In genomic region chr2:27407798-27408491, GRCh38 we compare ENCODE assay signal across 5 cellular contexts. TPM values are rescaled to one million over a fixed set of nuclear protein-coding genes. Genes with fewer than 3 reads are reported as not detected.
A peak's percentile ranks its signal among the peaks of the same experiment; 100 is the strongest.
DNase-seq lines count a peak whose midpoint lies in the region; ATAC-seq, FAIRE-seq and TF ChIP-seq lines count a peak whose summit lies in the region.

No MANE protein-coding gene starts in this region.

- peak; percentile 11 to 83 (median 72) for TF ChIP-seq CTCF in H1 (IDR thresholded peaks at IDR 0.05; ENCODE audit: control extremely low read depth in 1 of 3, insufficient read depth in 1 of 3, low read depth in 1 of 3, low read length in 3 of 3)

- H2AFZ ChIP-seq in H1 (ENCODE audit: low read length), result no peak overlapping the region

- H3K18ac ChIP-seq in H1 (ENCODE audit: extremely low read depth, low read length), result no peak overlapping the region

- no peaks in the 10 kb centered on the region for H3K27me3 ChIP-seq in H1 (replicated peaks in 1 of 4; ENCODE audit: control insufficient read depth in 3 of 4, extremely low read depth in 1 of 4, insufficient read depth in 3 of 4, low read length in 3 of 4)

- no peak overlapping the region for H2BK120ac ChIP-seq in H1 (replicated peaks; ENCODE audit: low read depth, low read length)

- H2BK12ac ChIP-seq in H1 (ENCODE audit: low read depth, low read length), result no peak overlapping the region

- peaks cover 7% of the 10 kb centered on the region for H3K23me2 ChIP-seq in H1 (ENCODE audit: low read depth, low read length)

- no peak overlapping the region for H2AK5ac ChIP-seq in H1 (ENCODE audit: low read depth, low read length)

- CTCF ChIA-PET in H1 (lab: Charles Lee; ENCODE audit: partially characterized antibody), result interaction anchor here (0.6 to 2.0 kb wide), 11 partner anchors 10 to 374 kb away, joined by 3 to 16 read pairs (median 3); partner anchors contain the start of gene NRBP1

- H4K5ac ChIP-seq in H1 (ENCODE audit: insufficient read length, low read depth, low read length), result no peak overlapping the region

- H3K56ac ChIP-seq in H1 (replicated peaks; ENCODE audit: insufficient read length, low read depth, low read length), result no peak overlapping the region

- no peak overlapping the region for H3K9ac ChIP-seq in H1 (replicated peaks in 1 of 4; ENCODE audit: extremely low read depth in 1 of 4, low read depth in 3 of 4, low read length in 3 of 4)

- H3K4me1 ChIP-seq in H1 (replicated peaks in 1 of 4; ENCODE audit: control insufficient read depth in 3 of 4, insufficient read depth in 4 of 4, low read length in 3 of 4), result peaks cover 0 to 5% (median 3%) of the 10 kb centered on the region in 4 experiments; a peak in 4 of 7 replicates

- TF ChIP-seq POLR2A in H1 (IDR thresholded peaks at IDR 0.05; ENCODE audit: control extremely low read depth in 1 of 2, low read depth in 2 of 2, low read length in 2 of 2), result peak in 1 of 2 experiments; percentile 43; a peak in 1 of 3 replicates

- H3K23ac ChIP-seq in H1 (ENCODE audit: insufficient read length), result no peak overlapping the region

- H2BK5ac ChIP-seq in H1 (ENCODE audit: low read depth, low read length), result no peak overlapping the region

- POLR2A ChIA-PET in H1 (lab: Charles Lee; ENCODE audit: partially characterized antibody), result interaction anchor here (0.9 to 4.1 kb wide), 11 partner anchors 10 to 220 kb away, joined by 3 to 48 read pairs (median 5); partner anchors contain the start of genes EIF2B4, GTF3C2, NRBP1 and SNX17

- no peak overlapping the region for H3K14ac ChIP-seq in H1 (ENCODE audit: insufficient read length)

- DNase-seq in H4 (ENCODE audit: low spot score), result peak; percentile 30
- peak; percentile 31 for DNase-seq in NCI-H524 treated with DMSO at 0.1 percent for 48 hours (lab: John Stamatoyannopoulos, UW)
- peak in 1 of 2 experiments; percentile 50 for DNase-seq in H1 (ENCODE audit: low read depth in 1 of 2, low spot score in 2 of 2)
- DNase-seq in renal cortical epithelial cell (ENCODE audit: low read depth), result peak; percentile 63

- H4K8ac ChIP-seq in H1 (ENCODE audit: extremely low read depth, insufficient read depth, low read length), result no peak overlapping the region; the same call in 1 of the 2 replicates

- H2BK15ac ChIP-seq in H1 (ENCODE audit: low read length), result no peak overlapping the region

- FAIRE-seq in H1 (lab: Jason Lieb, UNC), result peak; percentile 88

- H3K4me2 ChIP-seq in H1 (ENCODE audit: insufficient read depth in 1 of 2, low read depth in 2 of 2, low read length in 2 of 2), result peak overlapping the region; percentile 70 to 87

- H4K91ac ChIP-seq in H1 (replicated peaks; ENCODE audit: insufficient read length, low read length), result no peak overlapping the region

- peaks cover 0 to 4% (median 0%) of the 10 kb centered on the region in 4 experiments; a peak in 2 of 8 replicates for H3K36me3 ChIP-seq in H1 (ENCODE audit: control insufficient read depth in 2 of 4, insufficient read depth in 4 of 4, low read length in 3 of 4)

- peaks cover 26 to 63% of the 10 kb centered on the region in 2 experiments for H3K79me2 ChIP-seq in H1 (ENCODE audit: control insufficient read depth in 1 of 2, insufficient read depth in 2 of 2, low read length in 2 of 2)

- no peak for ATAC-seq in HG03280 (IDR thresholded peaks at IDR 0.05; ENCODE audit: unreplicated experiment)

- TF ChIP-seq EP300 in H1 (IDR thresholded peaks at IDR 0.05; ENCODE audit: borderline replicate concordance in 1 of 2, low read depth in 2 of 2, low read length in 2 of 2), result no peak

- H3K4ac ChIP-seq in H1 (replicated peaks; ENCODE audit: insufficient read length, low read depth, low read length), result no peak overlapping the region

- H3K9me3 ChIP-seq in H1 (ENCODE audit: insufficient read depth in 2 of 2, low read depth in 1 of 2, low read length in 1 of 2), result no peaks in the 10 kb centered on the region

- no peak overlapping the region for H3K27ac ChIP-seq in H1 (ENCODE audit: low read depth, low read length)

- H4K20me1 ChIP-seq in H1 (replicated peaks in 1 of 2; ENCODE audit: control insufficient read depth in 1 of 2, insufficient read depth in 2 of 2, low read length in 2 of 2), result peaks cover 3 to 6% of the 10 kb centered on the region in 2 experiments

- H3K4me3 ChIP-seq in H1 (ENCODE audit: extremely low read depth in 1 of 4, insufficient read depth in 2 of 4, low read depth in 3 of 4, low read length in 4 of 4), result peak overlapping the region; percentile 68 to 96 (median 92); a peak in 7 of 8 replicates

- 53% methylated on average over 16 of the region's 16 CpGs; no CpG with 5 or more reads in 1 of the 2 experiments for WGBS in H1 (ENCODE audit: extremely low coverage in 1 of 2, insufficient coverage in 1 of 2, insufficient read length in 1 of 2, insufficient replicate concordance in 2 of 2, low coverage in 1 of 2, low lambda C conversion rate in 2 of 2, missing lambda C conversion rate in 1 of 2), 2 experiments

- peak; percentile 64 to 75 for TF ChIP-seq RAD21 in H1 (IDR thresholded peaks at IDR 0.05 in 1 of 2, conservative IDR thresholded peaks at IDR 0.05 in 1 of 2; ENCODE audit: low read depth in 2 of 2, low read length in 2 of 2)

- H3K79me1 ChIP-seq in H1 (ENCODE audit: low read depth, low read length), result no peaks in the 10 kb centered on the region

- no peak overlapping the region for H2BK20ac ChIP-seq in H1 (ENCODE audit: low read length)

TF ChIP-seq in H1, 55 proteins besides CTCF, POLR2A, EP300 and RAD21 (continues in another document):
- no peak for TF ChIP-seq MAX (IDR thresholded peaks at IDR 0.05)

RNA-seq across cellular contexts. Expression of gene PPM1G, which starts 1.4 kb away (rescaled TPM):
- 72.0 and 81.7 TPM in 2 replicates for total RNA-seq in H4 (2014; rRNA removed; shearing (Covaris generic))
- 201 and 203 TPM in 2 replicates for total RNA-seq in H1 (2021; fragmentation: NEBNext Ultra II Directional; extraction: Animal tissue kit (Norgen Biotek cat#: 25700))
- polyA plus RNA-seq in H1 (2011; rRNA removed), result 73.3 and 85.5 TPM in 2 replicates
- polyA plus RNA-seq in H1 (2011; cell fraction: cytosol; rRNA removed), result 120 TPM
- polyA plus RNA-seq in H1 (2011; cell fraction: nucleus; rRNA removed), result 84.9 TPM
- 207 to 249 TPM (median 242 TPM) in 4 replicates for polyA plus RNA-seq in H1 (2012, experiment 1 of 2)
- polyA plus RNA-seq in H1 (2012, experiment 2 of 2), result 166 TPM
- polyA plus RNA-seq in H1 (2013, experiment 1 of 2), result 163 TPM
- polyA plus RNA-seq in H1 (2013, experiment 2 of 2), result 166 TPM
- 101 and 112 TPM in 2 replicates for polyA minus RNA-seq in H1 (2011; rRNA and poly(A)+ RNA removed)
- 103 TPM for polyA minus RNA-seq in H1 (2011; cell fraction: cytosol; rRNA and poly(A)+ RNA removed)
- polyA minus RNA-seq in H1 (2011; cell fraction: nucleus; rRNA and poly(A)+ RNA removed), result 45.4 TPM
- 113 and 119 TPM in 2 replicates for total RNA-seq in renal cortical epithelial cell

RNA-seq across cellular contexts. Expression of gene NRBP1, which starts 20.5 kb away (rescaled TPM):
- 99.9 and 102 TPM in 2 replicates for total RNA-seq in H4 (2014; rRNA removed; shearing (Covaris generic))
- total RNA-seq in H1 (2021; fragmentation: NEBNext Ultra II Directional; extraction: Animal tissue kit (Norgen Biotek cat#: 25700)), result 115 TPM in 2 replicates
- polyA plus RNA-seq in H1 (2011; rRNA removed), result 137 and 145 TPM in 2 replicates
- 158 TPM for polyA plus RNA-seq in H1 (2011; cell fraction: cytosol; rRNA removed)
- 118 TPM for polyA plus RNA-seq in H1 (2011; cell fraction: nucleus; rRNA removed)
- 89.2 to 112 TPM (median 108 TPM) in 4 replicates for polyA plus RNA-seq in H1 (2012, experiment 1 of 2)
- polyA plus RNA-seq in H1 (2012, experiment 2 of 2), result 129 TPM
- 63.7 TPM for polyA plus RNA-seq in H1 (2013, experiment 1 of 2)
- polyA plus RNA-seq in H1 (2013, experiment 2 of 2), result 63.9 TPM
- polyA minus RNA-seq in H1 (2011; rRNA and poly(A)+ RNA removed), result 174 and 184 TPM in 2 replicates
- polyA minus RNA-seq in H1 (2011; cell fraction: cytosol; rRNA and poly(A)+ RNA removed), result 72.7 TPM
- polyA minus RNA-seq in H1 (2011; cell fraction: nucleus; rRNA and poly(A)+ RNA removed), result 53.7 TPM
- 117 and 126 TPM in 2 replicates for total RNA-seq in renal cortical epithelial cell

RNA-seq across cellular contexts. Expression of gene ZNF513, which starts 27.4 kb away (rescaled TPM):
- total RNA-seq in H4 (2014; rRNA removed; shearing (Covaris generic)), result 1.4 and 2.8 TPM in 2 replicates
- 17.3 and 18.8 TPM in 2 replicates for total RNA-seq in H1 (2021; fragmentation: NEBNext Ultra II Directional; extraction: Animal tissue kit (Norgen Biotek cat#: 25700))
- 29.5 and 35.0 TPM in 2 replicates for polyA plus RNA-seq in H1 (2011; rRNA removed)
- polyA plus RNA-seq in H1 (2011; cell fraction: cytosol; rRNA removed), result 26.3 TPM
- 41.9 TPM for polyA plus RNA-seq in H1 (2011; cell fraction: nucleus; rRNA removed)
- polyA plus RNA-seq in H1 (2012, experiment 1 of 2), result 11.1 to 21.0 TPM (median 18.9 TPM) in 4 replicates
- 14.4 TPM for polyA plus RNA-seq in H1 (2012, experiment 2 of 2)
- polyA plus RNA-seq in H1 (2013, experiment 1 of 2), result 15.4 TPM
- 13.8 TPM for polyA plus RNA-seq in H1 (2013, experiment 2 of 2)
- 8.3 and 10.7 TPM in 2 replicates for polyA minus RNA-seq in H1 (2011; rRNA and poly(A)+ RNA removed)
- polyA minus RNA-seq in H1 (2011; cell fraction: cytosol; rRNA and poly(A)+ RNA removed), result 12.0 TPM
- 17.0 TPM for polyA minus RNA-seq in H1 (2011; cell fraction: nucleus; rRNA and poly(A)+ RNA removed)
- 9.2 and 11.3 TPM in 2 replicates for total RNA-seq in renal cortical epithelial cell

RNA-seq across cellular contexts. Expression of gene KRTCAP3, which starts 34.2 kb away (rescaled TPM):
- not detected in 2 replicates for total RNA-seq in H4 (2014; rRNA removed; shearing (Covaris generic))
- 50.1 and 55.4 TPM in 2 replicates for total RNA-seq in H1 (2021; fragmentation: NEBNext Ultra II Directional; extraction: Animal tissue kit (Norgen Biotek cat#: 25700))
- 72.5 and 114 TPM in 2 replicates for polyA plus RNA-seq in H1 (2011; rRNA removed)
- polyA plus RNA-seq in H1 (2011; cell fraction: cytosol; rRNA removed), result 48.6 TPM
- polyA plus RNA-seq in H1 (2011; cell fraction: nucleus; rRNA removed), result 83.6 TPM
- 57.3 to 68.8 TPM (median 62.3 TPM) in 4 replicates for polyA plus RNA-seq in H1 (2012, experiment 1 of 2)
- 82.2 TPM for polyA plus RNA-seq in H1 (2012, experiment 2 of 2)
- polyA plus RNA-seq in H1 (2013, experiment 1 of 2), result 68.0 TPM
- polyA plus RNA-seq in H1 (2013, experiment 2 of 2), result 80.6 TPM
- polyA minus RNA-seq in H1 (2011; rRNA and poly(A)+ RNA removed), result 11.1 and 11.8 TPM in 2 replicates
- 13.2 TPM for polyA minus RNA-seq in H1 (2011; cell fraction: cytosol; rRNA and poly(A)+ RNA removed)
- 8.2 TPM for polyA minus RNA-seq in H1 (2011; cell fraction: nucleus; rRNA and poly(A)+ RNA removed)
- 0.85 and 3.5 TPM in 2 replicates for total RNA-seq in renal cortical epithelial cell

RNA-seq across cellular contexts. Expression of gene SNX17, which starts 37.5 kb away (rescaled TPM):
- total RNA-seq in H4 (2014; rRNA removed; shearing (Covaris generic)), result 79.6 and 84.6 TPM in 2 replicates
- 54.9 and 59.1 TPM in 2 replicates for total RNA-seq in H1 (2021; fragmentation: NEBNext Ultra II Directional; extraction: Animal tissue kit (Norgen Biotek cat#: 25700))
- polyA plus RNA-seq in H1 (2011; rRNA removed), result 66.2 and 76.8 TPM in 2 replicates
- 64.6 TPM for polyA plus RNA-seq in H1 (2011; cell fraction: cytosol; rRNA removed)
- 83.1 TPM for polyA plus RNA-seq in H1 (2011; cell fraction: nucleus; rRNA removed)
- polyA plus RNA-seq in H1 (2012, experiment 1 of 2), result 49.9 to 71.4 TPM (median 63.8 TPM) in 4 replicates
- polyA plus RNA-seq in H1 (2012, experiment 2 of 2), result 95.1 TPM
- polyA plus RNA-seq in H1 (2013, experiment 1 of 2), result 28.0 TPM
- 24.9 TPM for polyA plus RNA-seq in H1 (2013, experiment 2 of 2)
- 55.8 and 56.8 TPM in 2 replicates for polyA minus RNA-seq in H1 (2011; rRNA and poly(A)+ RNA removed)
- 32.9 TPM for polyA minus RNA-seq in H1 (2011; cell fraction: cytosol; rRNA and poly(A)+ RNA removed)
- polyA minus RNA-seq in H1 (2011; cell fraction: nucleus; rRNA and poly(A)+ RNA removed), result 54.7 TPM
- total RNA-seq in renal cortical epithelial cell, result 94.9 and 125 TPM in 2 replicates
